8 cellular contexts compared by ENCODE assay signal in genomic region chr17:18960803-18961511, GRCh38. TPM values are rescaled to one million over a fixed set of nuclear protein-coding genes. Genes with fewer than 3 reads are reported as not detected.
DNase-seq lines count a peak whose midpoint lies in the region; ATAC-seq and TF ChIP-seq lines count a peak whose summit lies in the region.

No MANE protein-coding gene starts in this region.

- no TSS peak for BruUV-seq in Panc1 (replicated peaks; lab: Mats Ljungman, UMichigan)

- H4K20me1 ChIP-seq in fibroblast of lung (ENCODE audit: control insufficient read depth, extremely low read depth, insufficient read depth, low read length) (no peaks in the 10 kb centered on the region), neural cell (ENCODE audit: insufficient read depth) (no peaks in the 10 kb centered on the region)

- H3K4me2 ChIP-seq in fibroblast of lung (ENCODE audit: extremely low read depth, insufficient read depth, low read length) (no peak overlapping the region), neural cell (ENCODE audit: low read length) (no peak overlapping the region)

- H2AFZ ChIP-seq in fibroblast of lung (ENCODE audit: low read length) (no peak overlapping the region), neural cell (ENCODE audit: low read depth, low read length) (no peak overlapping the region)

- H3K79me2 ChIP-seq in fibroblast of lung (ENCODE audit: control insufficient read depth, insufficient read depth, low read length) (no peaks in the 10 kb centered on the region), neural cell (replicated peaks; ENCODE audit: insufficient read depth, low read length) (no peaks in the 10 kb centered on the region)

- H3K4me1 ChIP-seq in Panc1 (ENCODE audit: control insufficient read depth, insufficient read depth, low read length) (peaks cover 4% of the 10 kb centered on the region; the same call in 1 of the 2 replicates), fibroblast of lung (ENCODE audit: control insufficient read depth, extremely low read depth, insufficient read depth, low read length) (no peaks in the 10 kb centered on the region)

- peak; percentile 78 for ATAC-seq in GM18511 (IDR thresholded peaks at IDR 0.05; ENCODE audit: unreplicated experiment)
- ATAC-seq in HG03460 (IDR thresholded peaks at IDR 0.05; ENCODE audit: unreplicated experiment) = peak; percentile 68
- peak; percentile 95 for ATAC-seq in Panc1

- TF ChIP-seq RAD21 in neural cell (conservative IDR thresholded peaks at IDR 0.05) = peak; percentile 10

- no peaks in the 10 kb centered on the region for H3F3A ChIP-seq in neural cell (ENCODE audit: insufficient read depth, low read length, poor library complexity, severe bottlenecking)

- H3K9me2 ChIP-seq in neural cell (ENCODE audit: insufficient read depth, low read length) = no peaks in the 10 kb centered on the region

- POLR2A ChIA-PET in Panc1 (lab: Charles Lee) = no interaction called here

- in situ Hi-C loops in ACHN (cut with HindIII; ENCODE audit: low pct_ligation_motif_present, low pct_unique_long_range_greater_than_20kb, low sequenced_read_pairs) (no loop called here), Panc1 (cut with HindIII; ENCODE audit: low pct_unique_long_range_greater_than_20kb, low sequenced_read_pairs) (no loop called here)

- H3K4me3 ChIP-seq in Panc1 (ENCODE audit: low read depth in 2 of 2, low read length in 2 of 2) (no peak overlapping the region), fibroblast of lung (replicated peaks in 1 of 4; ENCODE audit: control extremely low read depth in 1 of 4, insufficient read depth in 1 of 4, low read depth in 3 of 4, low read length in 4 of 4) (no peak overlapping the region), neural cell (ENCODE audit: low read length) (no peak overlapping the region)

- TF ChIP-seq EP300 in neural cell (conservative IDR thresholded peaks at IDR 0.05; ENCODE audit: poor library complexity, severe bottlenecking) = no peak

- intact Hi-C loops in Panc1 (cut with micrococcal nuclease; ENCODE audit: unreplicated experiment) = no loop called here

- CTCF ChIA-PET in Panc1 (lab: Charles Lee) = interaction anchor here (0.7 to 1.5 kb wide), 7 partner anchors 9 to 453 kb away, joined by 3 to 5 read pairs (median 3); partner anchors contain the start of gene SLC5A10

- no peaks in the 10 kb centered on the region for H3K36me3 ChIP-seq in Panc1 (ENCODE audit: control insufficient read depth, insufficient read depth, low read length)
- no peaks in the 10 kb centered on the region for H3K36me3 ChIP-seq in fibroblast of lung (ENCODE audit: control insufficient read depth, insufficient read depth, low read length)
- H3K36me3 ChIP-seq in neural cell (ENCODE audit: insufficient read depth, low read length) = no peaks in the 10 kb centered on the region

- no peaks in the 10 kb centered on the region for H3K27me3 ChIP-seq in Panc1 (ENCODE audit: control insufficient read depth, insufficient read depth, low read length)
- H3K27me3 ChIP-seq in fibroblast of lung (ENCODE audit: control insufficient read depth, insufficient read depth, low read length) = no peaks in the 10 kb centered on the region
- H3K27me3 ChIP-seq in neural cell (ENCODE audit: insufficient read depth, low read depth, low read length) = no peaks in the 10 kb centered on the region

- no peaks in the 10 kb centered on the region for H3K9me3 ChIP-seq in Panc1 (ENCODE audit: control insufficient read depth, insufficient read depth, low read depth, low read length)
- no peaks in the 10 kb centered on the region for H3K9me3 ChIP-seq in fibroblast of lung (ENCODE audit: control insufficient read depth, insufficient read depth, low read depth, low read length)
- no peaks in the 10 kb centered on the region for H3K9me3 ChIP-seq in neural cell (ENCODE audit: low read length)

- peak overlapping the region; percentile 44; the same call in 1 of the 2 replicates for H3K27ac ChIP-seq in Panc1 (ENCODE audit: low read length)
- no peak overlapping the region for H3K27ac ChIP-seq in fibroblast of lung (ENCODE audit: insufficient read depth, low read length)
- H3K27ac ChIP-seq in neural cell (ENCODE audit: low read length) = no peak overlapping the region

- H3K9ac ChIP-seq in fibroblast of lung (ENCODE audit: insufficient read depth, low read length) (no peak overlapping the region), neural cell (ENCODE audit: low read length) (no peak overlapping the region)

- DNase-seq in ACHN (peak; percentile 74), Panc1 (ENCODE audit: low read depth, low spot score) (peak; percentile 54), fibroblast of lung (ENCODE audit: low read depth in 2 of 2) (peak; percentile 32 to 60), superior temporal gyrus (ENCODE audit: extremely low spot score) (peak; percentile 50)
- peak; percentile 82 for DNase-seq in activated T-cell treated with anti-CD3 and anti-CD28 coated beads, Interleukin-2, amount 50 U/mL, for 1 hour

- TF ChIP-seq CTCF in Panc1 (IDR thresholded peaks at IDR 0.05) (peak; percentile 94), fibroblast of lung (conservative IDR thresholded peaks at IDR 0.05 in 1 of 2, IDR thresholded peaks at IDR 0.05 in 1 of 2; ENCODE audit: low read depth in 1 of 2, low read length in 2 of 2) (peak; percentile 82 to 87), neural cell (IDR thresholded peaks at IDR 0.05; ENCODE audit: poor library complexity, severe bottlenecking) (peak; percentile 32)

TF ChIP-seq in neural cell, 6 proteins besides CTCF, POLR2A, EP300 and RAD21:
- TF ChIP-seq TAF1 (IDR thresholded peaks at IDR 0.05; ENCODE audit: low read depth) = no peak
- no peak for TF ChIP-seq MXI1 (conservative IDR thresholded peaks at IDR 0.05; ENCODE audit: poor library complexity, severe bottlenecking)
- no peak for TF ChIP-seq SMC3 (conservative IDR thresholded peaks at IDR 0.05; ENCODE audit: poor library complexity)
TF ChIP-seq in neural cell: peak in this region for 0.

RNA-seq across cellular contexts. Expression of gene SLC5A10, which starts 9.0 kb away (rescaled TPM):
- total RNA-seq in Panc1 (2021; ENCODE audit: unreplicated experiment) (not detected), fibroblast of lung (under 0.01 TPM in 1 of 2 replicates, not detected in the other)
- not detected for polyA plus RNA-seq in Panc1 (2012; ENCODE audit: insufficient read length)
- polyA plus RNA-seq in fibroblast of lung (not detected in 2 replicates), neural cell (not detected in 2 replicates)
- polyA plus RNA-seq in fibroblast of lung (2012) = not detected in 2 replicates
- polyA minus RNA-seq in fibroblast of lung (ENCODE audit: low replicate concordance) (not detected in 2 replicates), neural cell (not detected in 2 replicates)

RNA-seq across cellular contexts. Expression of gene FAM83G, which starts 43.6 kb away (rescaled TPM):
- 17.3 TPM for total RNA-seq in Panc1 (2021; ENCODE audit: unreplicated experiment)
- 15.6 TPM for polyA plus RNA-seq in Panc1 (2012; ENCODE audit: insufficient read length)
- 4.9 and 6.3 TPM in 2 replicates for total RNA-seq in fibroblast of lung
- 2.4 and 4.4 TPM in 2 replicates for polyA plus RNA-seq in fibroblast of lung
- 3.2 and 6.7 TPM in 2 replicates for polyA plus RNA-seq in fibroblast of lung (2012)
- 8.4 and 12.6 TPM in 2 replicates for polyA minus RNA-seq in fibroblast of lung (ENCODE audit: low replicate concordance)
- 0.12 TPM in 1 of 2 replicates, not detected in the other for polyA plus RNA-seq in neural cell
- not detected in 2 replicates for polyA minus RNA-seq in neural cell

Comparison
In these comparisons a context has a peak if more than half of its experiments do, and no peak if none do; other contexts are left out.
1. CTCF ChIP-seq: peak in every context shown above with its lines; median percentile 94 in Panc1; 84 in fibroblast of lung; 32 in neural cell.